21 cellular contexts compared by ENCODE assay signal in the genomic region with DNA sequence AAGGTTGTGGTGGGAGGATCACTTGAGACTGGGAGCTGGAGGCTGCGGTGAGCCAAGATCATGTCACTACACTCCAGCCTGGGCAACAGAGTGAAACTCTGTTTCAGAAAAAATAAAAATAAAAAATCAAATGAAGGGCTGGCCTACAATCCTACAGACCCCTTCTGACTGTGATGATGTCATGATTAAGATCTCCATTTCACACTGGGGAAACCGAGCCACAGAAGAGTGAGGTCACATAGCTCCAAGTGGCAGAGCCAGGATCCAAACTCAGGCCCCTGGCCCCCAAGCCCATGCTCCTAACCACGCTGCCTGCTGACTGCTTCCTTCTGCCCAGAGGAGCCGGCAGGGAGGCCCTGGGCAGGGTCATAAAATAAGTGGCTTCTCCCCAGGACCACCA.
DNase-seq lines count a peak whose midpoint lies in the region; ATAC-seq, FAIRE-seq and TF ChIP-seq lines count a peak whose summit lies in the region.
"Had no signal": no experiment of that assay in that cellular context is flagged by ENCODE, and none has a peak within 500 bp of the region (broad histone marks: within the 10 kb centered on the region; RNA-seq: fewer than 3 reads in every experiment).

No MANE protein-coding gene starts in this region.

- H3K4me3 ChIP-seq in HepG2 (replicated peaks in 1 of 3; ENCODE audit: insufficient read depth in 1 of 3, low read depth in 2 of 3, low read length in 3 of 3) (no peak overlapping the region), right lobe of liver (no peak overlapping the region), transverse colon (no peak overlapping the region)
- H3K4me3 ChIP-seq: BLaER1, HAP-1 had no signal

- no peak overlapping the region for H3K4me2 ChIP-seq in HepG2 (ENCODE audit: low read depth, low read length)
- H3K4me2 ChIP-seq: BLaER1 had no signal

- no peak overlapping the region for H3K27ac ChIP-seq in HepG2 (ENCODE audit: extremely low read length, insufficient read depth, low read length)
- H3K27ac ChIP-seq in right lobe of liver, result no peak overlapping the region
- H3K27ac ChIP-seq in transverse colon, result no peak overlapping the region
- H3K27ac ChIP-seq: 22Rv1, BLaER1, C4-2B had no signal

- TF ChIP-seq CTCF in HepG2 (CRISPR knock-in tag; IDR thresholded peaks at IDR 0.05) (no peak), right lobe of liver (IDR thresholded peaks at IDR 0.05) (no peak), nephron progenitor cell (IDR thresholded peaks at IDR 0.05) (no peak), transverse colon (IDR thresholded peaks at IDR 0.05) (no peak)

- POLR2A ChIA-PET in HepG2 (lab: Yijun Ruan, JAX), result no interaction called here

- DNase-seq in HepG2 (ENCODE audit: low spot score) (no peak), right lobe of liver (no peak), nephron progenitor cell (no peak), urothelium cell line (ENCODE audit: low spot score) (no peak), T-helper 9 cell (no peak), transverse colon (no peak)
- DNase-seq: Caco-2; CD4-positive, CD25-positive, alpha-beta regulatory T cell; CD8-positive, alpha-beta T cell; DMS153; DND-41; GOT3 had no signal

- peaks cover 3 to 54% of the 10 kb centered on the region in 2 experiments; a peak in 4 of 5 replicates for H3K27me3 ChIP-seq in HepG2 (ENCODE audit: control insufficient read depth in 1 of 2, insufficient read depth in 2 of 2, low read length in 2 of 2)
- no peaks in the 10 kb centered on the region for H3K27me3 ChIP-seq in right lobe of liver
- no peaks in the 10 kb centered on the region for H3K27me3 ChIP-seq in transverse colon
- H3K27me3 ChIP-seq: BLaER1 had no signal

- H3K36me3 Mint-ChIP-seq in nephron progenitor cell (ENCODE audit: low read depth), result no peaks in the 10 kb centered on the region
- H3K36me3 Mint-ChIP-seq: CD4-positive, CD25-positive, alpha-beta regulatory T cell; CD8-positive, alpha-beta T cell had no signal

- no peak overlapping the region for H3K4me3 Mint-ChIP-seq in nephron progenitor cell
- H3K4me3 Mint-ChIP-seq: B cell; CD4-positive, CD25-positive, alpha-beta regulatory T cell; CD8-positive, alpha-beta T cell had no signal

- H3K4me1 ChIP-seq in HepG2 (ENCODE audit: insufficient read depth, low read length) (no peaks in the 10 kb centered on the region), right lobe of liver (no peaks in the 10 kb centered on the region), transverse colon (peaks cover 0 to 11% (median 6%) of the 10 kb centered on the region in 4 donors)
- H3K4me1 ChIP-seq: Caco-2, HAP-1 had no signal

- BruUV-seq in HepG2 (replicated peaks; lab: Mats Ljungman, UMichigan), result no TSS peak

- no peak overlapping the region for H3K9ac ChIP-seq in HepG2 (ENCODE audit: insufficient read depth, low read depth, low read length)
- H3K9ac ChIP-seq: BLaER1 had no signal

- ATAC-seq in HepG2, result no peak
- no peak for ATAC-seq in right lobe of liver
- ATAC-seq: CD8-positive, alpha-beta T cell had no signal

- no peaks in the 10 kb centered on the region for H3K79me2 ChIP-seq in HepG2 (ENCODE audit: insufficient read depth, low read length)

- intact Hi-C loops in HepG2 (cut with micrococcal nuclease; ENCODE audit: unreplicated experiment), result no loop called here
- intact Hi-C loops in right lobe of liver (cut with DNase I), result no loop called here
- intact Hi-C loops in transverse colon (cut with DNase I; ENCODE audit: low total_unique reads), result no loop called here

- no peaks in the 10 kb centered on the region for H3K9me3 Mint-ChIP-seq in nephron progenitor cell
- H3K9me3 Mint-ChIP-seq: CD8-positive, alpha-beta T cell had no signal

- H3K27me3 Mint-ChIP-seq in nephron progenitor cell (ENCODE audit: low read depth, poor library complexity), result peaks cover 15% of the 10 kb centered on the region

- CTCF ChIA-PET in HepG2 (lab: Yijun Ruan, JAX; ENCODE audit: low intra/inter-chr PET ratio, low total read pairs), result no interaction called here

- peaks cover 34% of the 10 kb centered on the region for H3K4me1 Mint-ChIP-seq in nephron progenitor cell
- H3K4me1 Mint-ChIP-seq: B cell; CD4-positive, CD25-positive, alpha-beta regulatory T cell had no signal

- TF ChIP-seq EP300 in HepG2 (IDR thresholded peaks at IDR 0.05; ENCODE audit: low read depth in 2 of 2, low read length in 2 of 2) (no peak), HepG2 (CRISPR knock-in tag; IDR thresholded peaks at IDR 0.05; ENCODE audit: borderline replicate concordance) (no peak), transverse colon (IDR thresholded peaks at IDR 0.05; ENCODE audit: low read depth) (no peak)

- in situ Hi-C loops in HepG2 (cut with HindIII; ENCODE audit: extremely low pct_ligation_motif_present, low pct_unique_long_range_greater_than_20kb), result no loop called here
- in situ Hi-C loops in transverse colon (cut with MboI; ENCODE audit: low pct_ligation_motif_present in 1 of 4, low pct_unique_long_range_greater_than_20kb in 1 of 4, low sequenced_read_pairs in 3 of 4), result no loop called here

- peak overlapping the region; percentile 49 for H3K27ac Mint-ChIP-seq in nephron progenitor cell
- H3K27ac Mint-ChIP-seq: B cell; CD4-positive, CD25-positive, alpha-beta regulatory T cell; CD8-positive, alpha-beta T cell had no signal

- 20% methylated on average over 2 of the region's 4 CpGs for WGBS in HepG2 (ENCODE audit: low lambda C conversion rate)
- WGBS in right lobe of liver (ENCODE audit: insufficient coverage, low coverage, low lambda C conversion rate, missing lambda C conversion rate), result no CpG with 5 or more reads among the region's 4 CpGs
- WGBS in transverse colon (ENCODE audit: low coverage in 1 of 2), 2 donors, result 83% methylated on average over 4 of the region's 4 CpGs; no CpG with 5 or more reads in 1 of the 2 donors

- no peaks in the 10 kb centered on the region for H3K36me3 ChIP-seq in HepG2 (replicated peaks in 1 of 2; ENCODE audit: control insufficient read depth in 1 of 2, insufficient read depth in 2 of 2, low read length in 2 of 2)
- no peaks in the 10 kb centered on the region for H3K36me3 ChIP-seq in right lobe of liver
- no peaks in the 10 kb centered on the region for H3K36me3 ChIP-seq in transverse colon
- H3K36me3 ChIP-seq: BLaER1, HAP-1 had no signal

- H2AFZ ChIP-seq in HepG2 (ENCODE audit: low read length), result no peak overlapping the region

- TF ChIP-seq RAD21 in HepG2 (CRISPR knock-in tag; IDR thresholded peaks at IDR 0.05), result no peak

- no peaks in the 10 kb centered on the region for H4K20me1 ChIP-seq in HepG2 (ENCODE audit: insufficient read depth, low read length)
- H4K20me1 ChIP-seq: BLaER1 had no signal

- no peak for FAIRE-seq in HepG2 (lab: Jason Lieb, UNC)
- peak; percentile 27 for FAIRE-seq in urothelium cell line (lab: Jason Lieb, UNC)
- FAIRE-seq: A204.1, G401.6, GM12892, H54 had no signal

- no peaks in the 10 kb centered on the region for H3K9me3 ChIP-seq in HepG2 (ENCODE audit: low read length)
- H3K9me3 ChIP-seq in right lobe of liver, result no peaks in the 10 kb centered on the region
- no peaks in the 10 kb centered on the region for H3K9me3 ChIP-seq in transverse colon
- H3K9me3 ChIP-seq: BLaER1, Caco-2, HAP-1 had no signal

- TF ChIP-seq POLR2A in HepG2 (IDR thresholded peaks at IDR 0.05; ENCODE audit: insufficient read depth in 1 of 2, low read depth in 2 of 2, low read length in 2 of 2) (no peak), right lobe of liver (IDR thresholded peaks at IDR 0.05) (no peak), transverse colon (IDR thresholded peaks at IDR 0.05) (no peak)

TF ChIP-seq in HepG2, 621 proteins besides CTCF, POLR2A, EP300 and RAD21:
- peak; percentile 85 for TF ChIP-seq ATF7 (IDR thresholded peaks at IDR 0.05)
- TF ChIP-seq ATF7 (CRISPR knock-in tag; IDR thresholded peaks at IDR 0.05), result no peak
- peak; percentile 50; the same call in 1 of the 2 replicates for TF ChIP-seq CREB1 (IDR thresholded peaks at IDR 0.05)
- TF ChIP-seq CREB1 (CRISPR knock-in tag; IDR thresholded peaks at IDR 0.05), result no peak
- TF ChIP-seq IKZF1 (IDR thresholded peaks at IDR 0.05), result no peak
